Comparison of ENCODE assay signal across 1 cellular context in the genomic region with DNA sequence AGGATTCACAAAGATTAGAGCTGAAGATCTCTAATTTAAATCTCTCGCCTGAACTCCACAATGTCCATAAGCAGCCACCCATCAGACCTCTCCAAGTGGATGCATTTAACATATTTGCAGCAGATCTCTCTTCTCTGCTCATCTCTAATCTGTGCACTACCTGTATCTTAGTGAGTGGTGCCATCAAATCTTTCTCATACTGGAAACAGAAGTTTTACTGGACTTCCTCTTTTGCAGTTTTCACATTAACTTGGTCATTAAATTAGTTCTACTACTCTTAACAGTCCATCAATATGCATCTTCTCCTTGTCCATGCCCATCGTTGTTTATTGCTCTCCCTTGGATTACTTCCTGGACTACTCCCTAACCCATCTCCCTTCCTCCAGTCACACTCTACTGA.
A peak's percentile ranks its signal among the peaks of the same experiment; 100 is the strongest.
TF ChIP-seq lines count a peak whose summit lies in the region.

No MANE protein-coding gene starts in this region.

TF ChIP-seq in K562, 482 proteins besides CTCF, POLR2A, EP300 and RAD21 (continued from another document):
- TF ChIP-seq SPI1 (IDR thresholded peaks at IDR 0.05; ENCODE audit: borderline replicate concordance, low read depth, low read length): 0 out of 2 replicates have a peak, but pooled peaks have one; percentile 26
